In the genomic region with DNA sequence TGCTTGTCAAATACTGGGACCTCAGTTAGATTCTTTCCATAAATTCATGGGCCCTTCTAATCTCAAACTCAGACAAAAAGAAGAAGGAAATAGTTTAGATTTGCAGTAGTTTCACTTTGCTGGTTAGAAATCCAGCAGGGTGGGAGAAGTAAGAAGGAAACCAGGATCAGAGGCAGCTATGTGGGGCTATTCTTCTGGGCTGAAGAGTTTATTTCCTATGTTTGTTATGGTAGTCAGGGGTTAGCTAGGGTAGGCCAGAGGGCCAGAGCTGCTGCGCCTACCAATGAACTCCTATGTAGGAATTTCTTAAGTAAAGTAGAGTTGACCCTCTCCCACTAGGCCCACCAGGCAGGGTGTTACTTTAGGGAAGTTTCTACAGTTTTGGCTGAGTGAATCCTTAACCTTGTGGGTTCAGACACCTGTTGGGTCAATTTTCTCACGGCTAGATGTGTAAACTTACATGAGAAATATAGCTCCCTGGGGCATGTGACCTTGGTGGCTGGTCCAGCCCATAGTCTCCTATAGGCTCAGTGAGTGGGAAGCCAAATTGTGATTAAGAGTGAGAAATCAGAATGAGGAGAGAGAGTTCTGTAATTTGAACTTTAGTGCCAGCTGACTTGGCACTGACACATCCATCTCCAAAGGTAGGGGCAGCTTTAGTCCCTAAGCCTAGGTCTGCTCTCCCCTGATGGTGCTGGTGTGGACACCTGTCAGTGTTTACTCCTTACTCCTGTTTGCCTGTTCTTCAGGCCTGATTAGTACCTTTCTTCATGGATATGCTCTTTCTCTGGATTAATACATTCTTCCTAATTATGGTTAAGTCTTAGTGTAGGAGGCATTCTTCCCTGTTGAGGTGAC, we compare ENCODE assay signal across 25 cellular contexts.
DNase-seq lines count a peak whose midpoint lies in the region; ATAC-seq and TF ChIP-seq lines count a peak whose summit lies in the region.
"Had no signal": no experiment of that assay in that cellular context is flagged by ENCODE, and none has a peak within 500 bp of the region (broad histone marks: within the 10 kb centered on the region; RNA-seq: fewer than 3 reads in every experiment).

No MANE protein-coding gene starts in this region.

- peak overlapping the region in 2 of 10 experiments; percentile 19 to 21; a peak in 2 of 20 replicates for H3K4me3 ChIP-seq in BLaER1 treated with 17β-estradiol and CSF1 and Interleukin-3, amounts not matched to agents 10 nM and 100 nM
- H3K4me3 ChIP-seq: BLaER1, thyroid gland had no signal

- no peaks in the 10 kb centered on the region for H4K20me1 ChIP-seq in BLaER1 treated with 17β-estradiol and CSF1 and Interleukin-3, amounts not matched to agents 10 nM and 100 nM
- H4K20me1 ChIP-seq: BLaER1 had no signal

- TF ChIP-seq CTCF in osteocyte (IDR thresholded peaks at IDR 0.05), result no peak

- peak overlapping the region in 4 of 11 experiments; percentile 57 to 69 (median 63); a peak in 8 of 22 replicates for H3K27ac ChIP-seq in BLaER1 treated with 17β-estradiol and CSF1 and Interleukin-3, amounts not matched to agents 10 nM and 100 nM
- H3K27ac ChIP-seq in cingulate gyrus (ENCODE audit: low read depth, low read length), result peak overlapping the region; percentile 25
- H3K27ac ChIP-seq: BLaER1, HL-60, parathyroid adenoma, RWPE1, thyroid gland had no signal

- peak; percentile 58 for ATAC-seq in GM19452 (IDR thresholded peaks at IDR 0.05; ENCODE audit: unreplicated experiment)
- ATAC-seq in HG03565 (IDR thresholded peaks at IDR 0.05; ENCODE audit: unreplicated experiment), result no peak
- no peak for ATAC-seq in HG02973 (IDR thresholded peaks at IDR 0.05; ENCODE audit: unreplicated experiment)
- ATAC-seq: activated T-helper 17 cell treated with anti-CD3 and anti-CD28 coated beads, Interleukin-2, amount 50 U/mL, for 72 hours; natural killer cell; stimulated activated memory B cell treated with anti-CD40 and anti-IgM and Interleukin-4, amounts not matched to agents 10 μg/mL and 1 μg/mL and 100 μg/mL, for 72 hours had no signal

- H3K36me3 ChIP-seq in BLaER1 treated with 17β-estradiol and CSF1 and Interleukin-3, amounts not matched to agents 10 nM and 100 nM, result peaks cover 0 to 29% (median 0%) of the 10 kb centered on the region in 11 experiments; a peak in 3 of 22 replicates
- H3K36me3 ChIP-seq: BLaER1, thyroid gland had no signal

- H3K4me2 ChIP-seq in BLaER1 treated with 17β-estradiol and CSF1 and Interleukin-3, amounts not matched to agents 10 nM and 100 nM, result peak overlapping the region in 7 of 11 experiments; percentile 3 to 88 (median 62); a peak in 11 of 22 replicates
- H3K4me2 ChIP-seq: BLaER1 had no signal

- peaks cover 0 to 6% (median 0%) of the 10 kb centered on the region in 11 experiments; a peak in 1 of 22 replicates for H3K9me3 ChIP-seq in BLaER1 treated with 17β-estradiol and CSF1 and Interleukin-3, amounts not matched to agents 10 nM and 100 nM (replicated peaks in 1 of 11)
- H3K9me3 ChIP-seq: BLaER1, thyroid gland had no signal

- peaks cover 26% of the 10 kb centered on the region for H3K4me1 Mint-ChIP-seq in osteocyte (ENCODE audit: unreplicated experiment)
- H3K4me1 Mint-ChIP-seq: activated T-helper 17 cell treated with anti-CD3 and anti-CD28 coated beads, Interleukin-2, amount 50 U/mL, for 72 hours; IgD-negative memory B cell; natural killer cell; stimulated activated memory B cell treated with anti-CD40 and anti-IgM and Interleukin-4, amounts not matched to agents 10 μg/mL and 1 μg/mL and 100 μg/mL, for 72 hours had no signal

- peak overlapping the region; percentile 29 for H3K27ac Mint-ChIP-seq in osteocyte (ENCODE audit: unreplicated experiment)
- H3K27ac Mint-ChIP-seq: activated naive CD8-positive, alpha-beta T cell; activated T-helper 17 cell treated with anti-CD3 and anti-CD28 coated beads, Interleukin-2, amount 50 U/mL, for 72 hours; IgD-negative memory B cell; mesothelial cell of epicardium; natural killer cell; stimulated activated memory B cell treated with anti-CD40 and anti-IgM and Interleukin-4, amounts not matched to agents 10 μg/mL and 1 μg/mL and 100 μg/mL, for 72 hours had no signal

- no peaks in the 10 kb centered on the region for H3K27me3 Mint-ChIP-seq in osteocyte (ENCODE audit: unreplicated experiment)

- DNase-seq in osteocyte (ENCODE audit: extremely low spot score, unreplicated experiment), result no peak
- DNase-seq in HPDE6-E6E7 (ENCODE audit: extremely low spot score), result no peak
- DNase-seq in stimulated activated naive CD4-positive, alpha-beta T cell (lab: John Stamatoyannopoulos, UW), result no peak
- DNase-seq: ACHN; Calu3; cerebellar nuclear complex; effector memory CD4-positive, alpha-beta T cell; natural killer cell; NCI-H524; T-helper 9 cell; thyroid gland had no signal

- H3K4me1 ChIP-seq in BLaER1 treated with 17β-estradiol and CSF1 and Interleukin-3, amounts not matched to agents 10 nM and 100 nM, result peaks cover 0 to 38% (median 8%) of the 10 kb centered on the region in 10 experiments; a peak in 12 of 20 replicates
- H3K4me1 ChIP-seq: BLaER1, parathyroid adenoma, thyroid gland had no signal

- no peak overlapping the region for H3K4me3 Mint-ChIP-seq in osteocyte (ENCODE audit: unreplicated experiment)
- H3K4me3 Mint-ChIP-seq: activated naive CD8-positive, alpha-beta T cell; activated T-helper 17 cell treated with anti-CD3 and anti-CD28 coated beads, Interleukin-2, amount 50 U/mL, for 72 hours; IgD-negative memory B cell; mesothelial cell of epicardium; natural killer cell; stimulated activated memory B cell treated with anti-CD40 and anti-IgM and Interleukin-4, amounts not matched to agents 10 μg/mL and 1 μg/mL and 100 μg/mL, for 72 hours had no signal

- no peaks in the 10 kb centered on the region for H3K27me3 ChIP-seq in BLaER1 treated with 17β-estradiol and CSF1 and Interleukin-3, amounts not matched to agents 10 nM and 100 nM
- H3K27me3 ChIP-seq: BLaER1, thyroid gland had no signal

- H3K9ac ChIP-seq in BLaER1 treated with 17β-estradiol and CSF1 and Interleukin-3, amounts not matched to agents 10 nM and 100 nM, result peak overlapping the region in 4 of 11 experiments; percentile 10 to 58 (median 36); a peak in 4 of 22 replicates
- H3K9ac ChIP-seq: BLaER1, parathyroid adenoma had no signal

- peaks cover 15% of the 10 kb centered on the region for H3K36me3 Mint-ChIP-seq in osteocyte (ENCODE audit: unreplicated experiment)
- H3K36me3 Mint-ChIP-seq: activated naive CD8-positive, alpha-beta T cell; natural killer cell; stimulated activated memory B cell treated with anti-CD40 and anti-IgM and Interleukin-4, amounts not matched to agents 10 μg/mL and 1 μg/mL and 100 μg/mL, for 72 hours had no signal

- peaks cover 10% of the 10 kb centered on the region for H3K9me3 Mint-ChIP-seq in osteocyte (ENCODE audit: unreplicated experiment)
- H3K9me3 Mint-ChIP-seq: activated T-helper 17 cell treated with anti-CD3 and anti-CD28 coated beads, Interleukin-2, amount 50 U/mL, for 72 hours; IgD-negative memory B cell; natural killer cell had no signal
